In genomic region chr4:155802573-155802972, GRCh38 we compare ENCODE assay signal across 19 cellular contexts.
"Had no signal": no experiment of that assay in that cellular context is flagged by ENCODE, and none has a peak within 500 bp of the region (broad histone marks: within the 10 kb centered on the region; RNA-seq: fewer than 3 reads in every experiment).

No MANE protein-coding gene starts in this region.

- H3K4me3 ChIP-seq: coronary artery, lower lobe of right lung, right lobe of liver, uterus had no signal

- DNase-seq: activated CD4-positive, alpha-beta T cell treated with anti-CD3 and anti-CD28 coated beads for 4 hours; activated CD8-positive, alpha-beta T cell treated with anti-CD3 and anti-CD28 coated beads, Interleukin-2, amount 10 ng/mL, durations not matched to agents 7 days and 5 days; activated naive CD4-positive, alpha-beta T cell treated with Interleukin-2 at 50 U/mL for 16 hours; activated naive CD8-positive, alpha-beta T cell treated with anti-CD3 and anti-CD28 coated beads, Interleukin-2, amount 50 U/mL, for 24 hours; central memory CD4-positive, alpha-beta T cell; effector memory CD4-positive, alpha-beta T cell; lower lobe of right lung; occipital lobe; right lobe of liver; stimulated activated CD4-positive, alpha-beta T cell treated with anti-CD3 and anti-CD28 coated beads, Interleukin-12 subunit alpha, Interleukin-12 subunit beta, amount 100 ng/mL, for 4 hours; stimulated activated CD4-positive, alpha-beta T cell treated with anti-CD3 and anti-CD28 coated beads, Interleukin-2, amount 100 ng/mL, for 48 hours; stimulated activated naive CD8-positive, alpha-beta T cell treated with anti-CD3 and anti-CD28 coated beads, Interleukin-15, Interleukin-2, amounts not matched to agents 100 U/mL and 50 U/mL, for 24 hours; T1000; uterus; WERI-Rb-1 had no signal

- H3K4me3 Mint-ChIP-seq: activated CD8-positive, alpha-beta T cell treated with anti-CD3 and anti-CD28 coated beads, Interleukin-2, amount 10 ng/mL, durations not matched to agents 7 days and 5 days; activated naive CD8-positive, alpha-beta T cell treated with anti-CD3 and anti-CD28 coated beads, Interleukin-2, amount 50 U/mL, for 24 hours; activated T-helper 1 cell treated with anti-CD3 and anti-CD28 coated beads, Interleukin-12 subunit alpha, Interleukin-12 subunit beta, Interleukin-2, Interleukin-4 antibody, amounts not matched to agents 30 ng/mL and 10 ng/mL and 1 ng/mL, durations not matched to agents 14 hours and 24 hours and 36 hours; natural killer cell treated with Interleukin-12 subunit alpha and Interleukin-12 subunit beta and Interleukin-15 and Interleukin-18, amount 100 ng/mL, for 72 hours had no signal

- H3K9me3 ChIP-seq: lower lobe of right lung, right lobe of liver, uterus had no signal

- H3K9me3 Mint-ChIP-seq: activated naive CD8-positive, alpha-beta T cell treated with anti-CD3 and anti-CD28 coated beads, Interleukin-2, amount 50 U/mL, for 24 hours; activated T-helper 1 cell treated with anti-CD3 and anti-CD28 coated beads, Interleukin-12 subunit alpha, Interleukin-12 subunit beta, Interleukin-2, Interleukin-4 antibody, amounts not matched to agents 30 ng/mL and 10 ng/mL and 1 ng/mL, durations not matched to agents 14 hours and 24 hours and 36 hours; natural killer cell treated with Interleukin-12 subunit alpha and Interleukin-12 subunit beta and Interleukin-15 and Interleukin-18, amount 100 ng/mL, for 72 hours had no signal

- H3K27me3 Mint-ChIP-seq: activated naive CD8-positive, alpha-beta T cell treated with anti-CD3 and anti-CD28 coated beads, Interleukin-2, amount 50 U/mL, for 24 hours; natural killer cell treated with Interleukin-12 subunit alpha and Interleukin-12 subunit beta and Interleukin-15 and Interleukin-18, amount 100 ng/mL, for 72 hours; progenitor cell of endocrine pancreas had no signal

- ATAC-seq: activated CD8-positive, alpha-beta T cell treated with anti-CD3 and anti-CD28 coated beads, Interleukin-2, amount 10 ng/mL, durations not matched to agents 7 days and 5 days; activated naive CD8-positive, alpha-beta T cell treated with anti-CD3 and anti-CD28 coated beads, Interleukin-2, amount 50 U/mL, for 24 hours; lower lobe of right lung; natural killer cell treated with Interleukin-12 subunit alpha and Interleukin-12 subunit beta and Interleukin-15 and Interleukin-18, amount 100 ng/mL, for 72 hours; stimulated activated naive CD8-positive, alpha-beta T cell treated with anti-CD3 and anti-CD28 coated beads, Interleukin-15, Interleukin-2, amounts not matched to agents 100 U/mL and 50 U/mL, for 24 hours had no signal

- H3K36me3 ChIP-seq: right lobe of liver, uterus, WERI-Rb-1 had no signal

- H3K27ac Mint-ChIP-seq: activated CD8-positive, alpha-beta T cell treated with anti-CD3 and anti-CD28 coated beads, Interleukin-2, amount 10 ng/mL, durations not matched to agents 7 days and 5 days; activated naive CD8-positive, alpha-beta T cell treated with anti-CD3 and anti-CD28 coated beads, Interleukin-2, amount 50 U/mL, for 24 hours; activated T-helper 1 cell treated with anti-CD3 and anti-CD28 coated beads, Interleukin-12 subunit alpha, Interleukin-12 subunit beta, Interleukin-2, Interleukin-4 antibody, amounts not matched to agents 30 ng/mL and 10 ng/mL and 1 ng/mL, durations not matched to agents 14 hours and 24 hours and 36 hours; natural killer cell treated with Interleukin-12 subunit alpha and Interleukin-12 subunit beta and Interleukin-15 and Interleukin-18, amount 100 ng/mL, for 72 hours; progenitor cell of endocrine pancreas had no signal

- H3K36me3 Mint-ChIP-seq: natural killer cell treated with Interleukin-12 subunit alpha and Interleukin-12 subunit beta and Interleukin-15 and Interleukin-18, amount 100 ng/mL, for 72 hours had no signal

- H3K4me1 ChIP-seq: lower lobe of right lung, uterus had no signal

- H3K27ac ChIP-seq: lower lobe of right lung, right lobe of liver, uterus, WERI-Rb-1 had no signal

- H3K27me3 ChIP-seq: right lobe of liver, uterus had no signal
